8 cellular contexts compared by ENCODE assay signal in genomic region chr7:77696057-77696642, GRCh38. TPM values are rescaled to one million over a fixed set of nuclear protein-coding genes. Genes with fewer than 3 reads are reported as not detected.
DNase-seq lines count a peak whose midpoint lies in the region; ATAC-seq lines count a peak whose summit lies in the region.

TSS of gene RSBN1L (plus strand) at chr7:77696459. CDS start at chr7:77696470, 11 bp downstream.

- no peaks in the 10 kb centered on the region for H3K9me3 Mint-ChIP-seq in activated CD4-positive, alpha-beta T cell treated with anti-CD3 and anti-CD28 coated beads, Interleukin-2, amount 10 ng/mL, durations not matched to agents 7 days and 5 days

- peaks cover 18% of the 10 kb centered on the region for H3K36me3 Mint-ChIP-seq in activated CD4-positive, alpha-beta T cell treated with anti-CD3 and anti-CD28 coated beads, Interleukin-2, amount 10 ng/mL, durations not matched to agents 7 days and 5 days (ENCODE audit: low read depth)

- CTCF ChIA-PET in activated CD4-positive, alpha-beta T cell treated with anti-CD3 and anti-CD28 coated beads, Interleukin-2, amount 10 ng/mL, durations not matched to agents 7 days and 5 days (lab: Charles Lee), result interaction anchor here (0.7 to 2.6 kb wide), 6 partner anchors 9 to 102 kb away, joined by 3 to 15 read pairs (median 3); partner anchors contain the start of genes PHTF2 and TMEM60

- H3K4me1 Mint-ChIP-seq in activated CD4-positive, alpha-beta T cell treated with anti-CD3 and anti-CD28 coated beads, Interleukin-2, amount 10 ng/mL, durations not matched to agents 7 days and 5 days, result peaks cover 50% of the 10 kb centered on the region

- peak within 1 kb of the TSS; percentile 99 for H3K4me3 Mint-ChIP-seq in activated CD4-positive, alpha-beta T cell treated with anti-CD3 and anti-CD28 coated beads, Interleukin-2, amount 10 ng/mL, durations not matched to agents 7 days and 5 days

- POLR2A ChIA-PET in activated CD4-positive, alpha-beta T cell treated with anti-CD3 and anti-CD28 coated beads, Interleukin-2, amount 10 ng/mL, durations not matched to agents 7 days and 5 days (lab: Charles Lee), result interaction anchor here (0.6 kb wide), 1 partner anchor 9 kb away, joined by 10 read pairs; no protein-coding TSS in a partner anchor

- ATAC-seq in GM19324 (IDR thresholded peaks at IDR 0.05; ENCODE audit: low FRiP score, unreplicated experiment), result peak; percentile 98
- ATAC-seq in HG03469 (IDR thresholded peaks at IDR 0.05; ENCODE audit: unreplicated experiment), result peak; percentile 95
- peak; percentile 89 for ATAC-seq in left lobe of liver

- DNase-seq in C1 segment of cervical spinal cord (lab: John Stamatoyannopoulos, UW), result peak; percentile 72 to 98 (median 96)
- DNase-seq in NCI-H526 treated with DMSO at 0.1 percent for 48 hours (lab: John Stamatoyannopoulos, UW), result peak; percentile 99
- DNase-seq in activated CD4-positive, alpha-beta T cell treated with anti-CD3 and anti-CD28 coated beads, Interleukin-2, amount 10 ng/mL, durations not matched to agents 7 days and 5 days, result peak; percentile 98
- peak; percentile 78 for DNase-seq in cortex of kidney (lab: John Stamatoyannopoulos, UW)
- DNase-seq in left lobe of liver (ENCODE audit: low spot score), result peak; percentile 99
- peak; percentile 98 for DNase-seq in stimulated activated CD4-positive, alpha-beta T cell treated with anti-CD3 and anti-CD28 coated beads, Interleukin-2, amount 100 ng/mL, for 4 hours (ENCODE audit: low read depth)

- peak within 1 kb of the TSS; percentile 98 for H3K27ac Mint-ChIP-seq in activated CD4-positive, alpha-beta T cell treated with anti-CD3 and anti-CD28 coated beads, Interleukin-2, amount 10 ng/mL, durations not matched to agents 7 days and 5 days

- no peaks in the 10 kb centered on the region for H3K27me3 Mint-ChIP-seq in activated CD4-positive, alpha-beta T cell treated with anti-CD3 and anti-CD28 coated beads, Interleukin-2, amount 10 ng/mL, durations not matched to agents 7 days and 5 days

RNA-seq across cellular contexts. Expression of gene RSBN1L, which starts in this region (rescaled TPM):
- 10 to 100 TPM; 30.2 to 32.6 TPM for total RNA-seq in activated CD4-positive, alpha-beta T cell treated with anti-CD3 and anti-CD28 coated beads, Interleukin-2, amount 10 ng/mL, durations not matched to agents 7 days and 5 days
- 7.4 TPM for total RNA-seq in left lobe of liver

Comparison
In these comparisons a context has a peak if more than half of its experiments do, and no peak if none do; other contexts are left out.
1. Peak in every context shown above with its lines: DNase-seq and ATAC-seq.